Comparison of ENCODE assay signal across 7 cellular contexts in the genomic region with DNA sequence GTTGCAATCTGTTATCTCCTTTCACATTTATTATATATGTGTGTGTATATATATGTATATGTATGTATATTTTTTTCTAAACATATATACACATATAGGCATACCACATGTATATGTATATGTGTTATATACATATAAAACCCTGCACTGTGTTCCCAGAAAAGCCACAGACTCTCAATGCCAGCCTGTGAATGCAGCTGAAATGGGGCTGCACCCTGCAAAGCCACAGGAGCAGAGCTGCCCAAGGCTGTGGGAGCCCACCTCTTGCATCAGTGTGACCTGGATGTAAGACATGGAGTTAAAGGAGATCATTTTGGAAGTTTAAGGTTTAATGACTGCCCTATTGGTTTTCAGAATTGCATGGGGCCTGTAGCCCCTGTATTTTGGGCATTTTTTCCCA.
"Had no signal": no experiment of that assay in that cellular context is flagged by ENCODE, and none has a peak within 500 bp of the region (broad histone marks: within the 10 kb centered on the region; RNA-seq: fewer than 3 reads in every experiment).

No MANE protein-coding gene starts in this region.

- H3K4me3 ChIP-seq: K562 had no signal

- DNase-seq: IMR-90, KBM-7, KG1 had no signal

- H3K4me2 ChIP-seq: KMS-11 had no signal

- ATAC-seq: HepG2, K562 had no signal

- H3K9ac ChIP-seq: KMS-11 had no signal

- H3K27ac ChIP-seq: HL-60, KMS-11 had no signal
